ENCODE assay signal across 29 cellular contexts in the genomic region with DNA sequence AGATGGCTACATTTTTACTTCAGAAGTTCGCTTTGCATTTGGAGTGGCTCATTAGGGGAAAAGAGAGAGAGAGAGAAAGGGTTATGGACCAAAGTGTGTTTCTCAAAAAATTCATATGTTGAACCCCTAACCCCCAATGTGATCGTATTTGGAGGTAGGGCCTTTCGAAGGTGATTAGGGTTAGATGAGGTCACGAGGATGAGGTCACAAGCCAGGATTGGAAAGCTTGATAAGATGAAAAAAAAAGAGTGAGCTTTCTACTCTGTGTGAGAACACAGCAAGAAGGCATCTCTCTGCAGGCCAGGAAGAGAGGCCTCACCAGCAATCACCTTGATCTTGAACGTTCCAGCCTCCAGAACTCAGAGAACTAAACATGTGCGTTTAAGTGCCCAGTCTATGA.
"Had no signal": no experiment of that assay in that cellular context is flagged by ENCODE, and none has a peak within 500 bp of the region (broad histone marks: within the 10 kb centered on the region; RNA-seq: fewer than 3 reads in every experiment).

No MANE protein-coding gene starts in this region.

- H3K27me3 ChIP-seq: ovary, spleen, suprapubic skin, testis, tibial artery, transverse colon, upper lobe of right lung, uterus had no signal

- H3K9ac ChIP-seq: parathyroid adenoma had no signal

- ATAC-seq: naive thymus-derived CD8-positive, alpha-beta T cell; natural killer cell treated with Interleukin-12 subunit alpha and Interleukin-12 subunit beta and Interleukin-15 and Interleukin-18, amount 100 ng/mL, for 72 hours; psoas muscle; sciatic nerve; stimulated activated memory B cell treated with anti-CD40 and anti-IgM and Interleukin-4, amounts not matched to agents 10 μg/mL and 1 μg/mL and 100 μg/mL, for 72 hours; stimulated activated naive CD8-positive, alpha-beta T cell treated with anti-CD3 and anti-CD28 coated beads, Interleukin-15, amount 100 ng/mL, for 72 hours; stimulated activated naive CD8-positive, alpha-beta T cell treated with anti-CD3 and anti-CD28 coated beads, Interleukin-15, Interleukin-2, amounts not matched to agents 100 U/mL and 50 U/mL, for 24 hours; upper lobe of right lung had no signal

- H3K4me1 ChIP-seq: parathyroid adenoma, psoas muscle, spleen, suprapubic skin, tibial artery, transverse colon, upper lobe of right lung, uterus had no signal

- DNase-seq: naive thymus-derived CD8-positive, alpha-beta T cell; nephron progenitor cell; occipital lobe; ovary; posterior cingulate gyrus; psoas muscle; right cardiac atrium; spleen; stimulated activated CD4-positive, alpha-beta T cell treated with anti-CD3 and anti-CD28 coated beads, Interleukin-12 subunit alpha, Interleukin-12 subunit beta, amount 100 ng/mL, for 4 hours; stimulated activated CD4-positive, alpha-beta T cell treated with anti-CD3 and anti-CD28 coated beads, Interleukin-1b, Interleukin-23, amount 100 ng/mL, for 48 hours; stimulated activated CD4-positive, alpha-beta T cell treated with anti-CD3 and anti-CD28 coated beads, Interleukin-4, amount 100 ng/mL, for 1 hour; stimulated activated CD4-positive, alpha-beta T cell treated with anti-CD3 and anti-CD28 coated beads, Interleukin-4, amount 100 ng/mL, for 4 hours; stimulated activated CD8-positive, alpha-beta memory T cell treated with anti-CD3 and anti-CD28 coated beads, Interleukin-4, amount 100 ng/mL, for 48 hours; stimulated activated naive CD4-positive, alpha-beta T cell; stimulated activated naive CD8-positive, alpha-beta T cell treated with anti-CD3 and anti-CD28 coated beads, Interleukin-15, amount 100 ng/mL, for 72 hours; stimulated activated naive CD8-positive, alpha-beta T cell treated with anti-CD3 and anti-CD28 coated beads, Interleukin-15, Interleukin-2, amounts not matched to agents 100 U/mL and 50 U/mL, for 24 hours; substantia nigra; testis; tibial artery; transverse colon; upper lobe of right lung; uterus had no signal

- H3K79me2 ChIP-seq: parathyroid adenoma had no signal

- H2AFZ ChIP-seq: parathyroid adenoma had no signal

- H3K9me3 ChIP-seq: ovary, psoas muscle, spleen, suprapubic skin, testis, tibial artery, transverse colon, upper lobe of right lung, uterus had no signal

- H3K4me2 ChIP-seq: smooth muscle cell had no signal

- H3K4me3 ChIP-seq: ovary, psoas muscle, skin epidermis, smooth muscle cell, spleen, suprapubic skin, testis, tibial artery, transverse colon, upper lobe of right lung, uterus had no signal

- H3K36me3 ChIP-seq: ovary, spleen, suprapubic skin, tibial artery, transverse colon, upper lobe of right lung, uterus had no signal

- H3K27ac ChIP-seq: ovary, parathyroid adenoma, psoas muscle, skin epidermis, spleen, suprapubic skin, testis, tibial artery, transverse colon, upper lobe of right lung, uterus had no signal
